Comparison of ENCODE assay signal across 2 cellular contexts in genomic region chr16:85440744-85441143, GRCh38.
TF ChIP-seq lines count a peak whose summit lies in the region.

No MANE protein-coding gene starts in this region.

TF ChIP-seq in H1, 55 proteins besides CTCF, POLR2A, EP300 and RAD21:
- no peak for TF ChIP-seq ATF3 (IDR thresholded peaks at IDR 0.05; ENCODE audit: insufficient read depth, low read depth, low read length)
- TF ChIP-seq NRF1 (IDR thresholded peaks at IDR 0.05; ENCODE audit: low read depth, low read length) = no peak
- TF ChIP-seq MAX (IDR thresholded peaks at IDR 0.05) = no peak
- TF ChIP-seq KDM4A (IDR thresholded peaks at IDR 0.05; ENCODE audit: low read depth, low read length, severe bottlenecking) = no peak
- no peak for TF ChIP-seq POLR2AphosphoS5 (IDR thresholded peaks at IDR 0.05; ENCODE audit: low read depth, low read length)
- TF ChIP-seq SIN3A (conservative IDR thresholded peaks at IDR 0.05 in 1 of 2, IDR thresholded peaks at IDR 0.05 in 1 of 2; ENCODE audit: low read depth in 1 of 2, low read length in 2 of 2) = no peak
- TF ChIP-seq HDAC6 (IDR thresholded peaks at IDR 0.05; ENCODE audit: low read depth, low read length) = no peak
- TF ChIP-seq POU5F1 (IDR thresholded peaks at IDR 0.05; ENCODE audit: low read depth, low read length) = no peak
- no peak for TF ChIP-seq ZNF274 (IDR thresholded peaks at IDR 0.05; ENCODE audit: borderline replicate concordance, extremely low read depth, low read length)
- TF ChIP-seq YY1 (IDR thresholded peaks at IDR 0.05; ENCODE audit: low read depth, low read length) = no peak
- TF ChIP-seq KDM1A (IDR thresholded peaks at IDR 0.05; ENCODE audit: borderline replicate concordance, low read length) = no peak
- TF ChIP-seq SAP30 (IDR thresholded peaks at IDR 0.05; ENCODE audit: insufficient read depth, insufficient replicate concordance, low read length) = no peak
- TF ChIP-seq USF2 (IDR thresholded peaks at IDR 0.05; ENCODE audit: low read length) = no peak

TF ChIP-seq in GM23338, 12 proteins besides CTCF, POLR2A, EP300 and RAD21 (continued from another document):
- TF ChIP-seq REST (IDR thresholded peaks at IDR 0.05; ENCODE audit: unreplicated experiment) = no peak
- TF ChIP-seq CREB1 (CRISPR knock-in tag; IDR thresholded peaks at IDR 0.05; ENCODE audit: low read depth) = no peak
- TF ChIP-seq ZNF114 (CRISPR knock-in tag; IDR thresholded peaks at IDR 0.05) = no peak
- TF ChIP-seq STAT1 (IDR thresholded peaks at IDR 0.05; ENCODE audit: unreplicated experiment) = no peak
- TF ChIP-seq ZNF462 (CRISPR knock-in tag; IDR thresholded peaks at IDR 0.05) = no peak
- TF ChIP-seq EZH2phosphoT487 (IDR thresholded peaks at IDR 0.05; ENCODE audit: unreplicated experiment) = no peak
- TF ChIP-seq JUNB (IDR thresholded peaks at IDR 0.05; ENCODE audit: unreplicated experiment) = no peak
- TF ChIP-seq ETS1 (IDR thresholded peaks at IDR 0.05) = no peak
- TF ChIP-seq NANOG (IDR thresholded peaks at IDR 0.05; ENCODE audit: borderline replicate concordance) = no peak
